12 cellular contexts compared by ENCODE assay signal in genomic region chr21:35509004-35509704, GRCh38.
DNase-seq lines count a peak whose midpoint lies in the region; ATAC-seq lines count a peak whose summit lies in the region.
"Had no signal": no experiment of that assay in that cellular context is flagged by ENCODE, and none has a peak within 500 bp of the region (broad histone marks: within the 10 kb centered on the region; RNA-seq: fewer than 3 reads in every experiment).

No MANE protein-coding gene starts in this region.

- no peaks in the 10 kb centered on the region for H3K36me3 ChIP-seq in mesenchymal stem cell (ENCODE audit: control insufficient read depth in 1 of 2, insufficient read depth in 2 of 2, low read depth in 1 of 2, low read length in 2 of 2)
- H3K36me3 ChIP-seq: tibial nerve had no signal

- H3K9ac ChIP-seq in mesenchymal stem cell (ENCODE audit: low read length), result no peak overlapping the region
- H3K9ac ChIP-seq: SK-N-SH had no signal

- peak; percentile 52 for DNase-seq in Ammon's horn (ENCODE audit: low spot score)
- peak; percentile 78 to 81 for DNase-seq in Kasumi-1 (lab: John Stamatoyannopoulos, UW)
- DNase-seq in UCSD-AML1 (lab: John Stamatoyannopoulos, UW; ENCODE audit: unreplicated experiment), result peak; percentile 19
- DNase-seq in mesenchymal stem cell, result peak; percentile 30
- no peak for DNase-seq in COLO668 (lab: John Stamatoyannopoulos, UW; ENCODE audit: unreplicated experiment)
- no peak for DNase-seq in EL
- DNase-seq: activated naive CD4-positive, alpha-beta T cell treated with Interleukin-2 at 50 U/mL for 16 hours; SK-N-SH had no signal

- peak overlapping the region in 1 of 2 experiments; percentile 48 for H3K14ac ChIP-seq in mesenchymal stem cell (ENCODE audit: low read length in 2 of 2)

- H3K4ac ChIP-seq in mesenchymal stem cell (ENCODE audit: low read depth in 1 of 2, low read length in 2 of 2), result no peak overlapping the region

- H3K4me1 ChIP-seq in mesenchymal stem cell (ENCODE audit: control insufficient read depth, insufficient read depth, low read depth, low read length), result no peaks in the 10 kb centered on the region

- H2AFZ ChIP-seq in mesenchymal stem cell (ENCODE audit: low read depth, low read length), result no peak overlapping the region

- H2BK12ac ChIP-seq in mesenchymal stem cell (ENCODE audit: low read length in 2 of 2), result peak overlapping the region in 1 of 2 experiments; percentile 6

- no peak overlapping the region for H2AK5ac ChIP-seq in mesenchymal stem cell (ENCODE audit: low read length, severe bottlenecking)

- H3K27ac ChIP-seq in mesenchymal stem cell (ENCODE audit: low read length, poor library complexity, severe bottlenecking), result no peak overlapping the region
- H3K27ac ChIP-seq: tibial nerve had no signal

- no peak overlapping the region for H3K23ac ChIP-seq in mesenchymal stem cell (ENCODE audit: low read length in 2 of 2)

- H3K4me2 ChIP-seq in mesenchymal stem cell (ENCODE audit: low read length, poor library complexity, severe bottlenecking), result no peak overlapping the region
- H3K4me2 ChIP-seq: SK-N-SH had no signal

- peak overlapping the region in 1 of 2 experiments; percentile 61 for H3K18ac ChIP-seq in mesenchymal stem cell (ENCODE audit: low read depth in 1 of 2, low read length in 2 of 2)

- no peaks in the 10 kb centered on the region for H3K9me3 ChIP-seq in mesenchymal stem cell (ENCODE audit: control insufficient read depth, low read length)
- H3K9me3 ChIP-seq: body of pancreas, SK-N-SH, tibial nerve had no signal

- no peak overlapping the region for H4K91ac ChIP-seq in mesenchymal stem cell (ENCODE audit: low read length)

- H2BK5ac ChIP-seq in mesenchymal stem cell (ENCODE audit: low read depth, low read length, poor library complexity, severe bottlenecking), result no peak overlapping the region

- H3K79me1 ChIP-seq in mesenchymal stem cell (replicated peaks; ENCODE audit: low read length, poor library complexity, severe bottlenecking), result no peaks in the 10 kb centered on the region

- 83% methylated on average over 3 of the region's 5 CpGs for WGBS in mesenchymal stem cell

- H2BK15ac ChIP-seq in mesenchymal stem cell (ENCODE audit: low read depth, poor library complexity, severe bottlenecking), result no peak overlapping the region

- H2BK120ac ChIP-seq in mesenchymal stem cell (ENCODE audit: low read depth, low read length), result no peak overlapping the region

- ATAC-seq in GM21717 (IDR thresholded peaks at IDR 0.05; ENCODE audit: unreplicated experiment) (no peak), HG03439 (IDR thresholded peaks at IDR 0.05; ENCODE audit: unreplicated experiment) (no peak)
- ATAC-seq: body of pancreas had no signal

- no peak overlapping the region for H3K4me3 ChIP-seq in mesenchymal stem cell (ENCODE audit: insufficient read depth in 1 of 2, low read depth in 1 of 2, low read length in 2 of 2)
- H3K4me3 ChIP-seq: body of pancreas, tibial nerve had no signal

- H3K27me3 ChIP-seq in mesenchymal stem cell (ENCODE audit: control insufficient read depth in 1 of 2, insufficient read depth in 1 of 2, low read length in 2 of 2), result peaks cover 0 to 8% of the 10 kb centered on the region in 2 experiments
- H3K27me3 ChIP-seq: body of pancreas, tibial nerve had no signal

- no peak overlapping the region for H4K8ac ChIP-seq in mesenchymal stem cell (ENCODE audit: low read length)

Comparison
In these comparisons a context has a peak if more than half of its experiments do, and no peak if none do; other contexts are left out.
1. DNase-seq: peak in Ammon's horn (single experiment), Kasumi-1 (2 of 2), UCSD-AML1 (single experiment) and mesenchymal stem cell (single experiment); none in COLO668 (single experiment) and EL (single experiment).